In the genomic region with DNA sequence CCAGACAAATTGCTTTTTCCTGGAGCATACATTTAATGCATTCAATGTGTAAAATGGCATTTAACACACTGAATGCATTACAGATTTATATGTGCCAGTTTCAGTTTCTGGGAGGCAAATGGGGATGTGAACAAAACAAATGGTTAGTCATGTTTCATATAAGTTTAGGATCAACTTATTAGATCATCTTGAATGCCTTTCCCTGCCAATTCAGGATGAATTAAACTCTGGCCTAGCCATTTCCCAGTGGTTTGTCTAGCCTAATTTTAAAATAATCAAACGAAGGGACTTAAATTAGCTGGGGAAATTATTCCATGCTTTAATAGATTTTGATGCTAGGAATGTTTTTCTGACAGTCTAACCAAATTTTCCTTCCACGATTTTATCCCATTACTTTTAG, we compare ENCODE assay signal across 22 cellular contexts.
"Had no signal": no experiment of that assay in that cellular context is flagged by ENCODE, and none has a peak within 500 bp of the region (broad histone marks: within the 10 kb centered on the region; RNA-seq: fewer than 3 reads in every experiment).

No MANE protein-coding gene starts in this region.

- H3K4me3 ChIP-seq: MG63 had no signal

- FAIRE-seq: RCC 7860 had no signal

- H3K27me3 ChIP-seq: MG63 had no signal

- H3K27ac ChIP-seq: VCaP had no signal

- ATAC-seq: activated naive CD4-positive, alpha-beta T cell treated with anti-CD3 and anti-CD28 coated beads, Interleukin-2, amount 50 U/mL, for 72 hours; activated naive CD8-positive, alpha-beta T cell treated with anti-CD3 and anti-CD28 coated beads, Interleukin-2, amount 50 U/mL, for 24 hours; activated T-cell treated with anti-CD3 and anti-CD28 coated beads, Interleukin-2, amount 50 U/mL, for 4 hours; PC-3 had no signal

- H3K36me3 ChIP-seq: MG63 had no signal

- DNase-seq: activated CD4-positive, alpha-beta memory T cell treated with anti-CD3 and anti-CD28 coated beads for 36 hours; activated CD4-positive, alpha-beta T cell treated with anti-CD3 and anti-CD28 coated beads, Interleukin-2, amount 10 ng/mL, durations not matched to agents 7 days and 5 days; activated CD4-positive, CD25-positive, alpha-beta regulatory T cell; activated CD8-positive, alpha-beta memory T cell treated with anti-CD3 and anti-CD28 coated beads for 24 hours; activated effector memory CD4-positive, alpha-beta T cell treated with anti-CD3 and anti-CD28 coated beads, Interleukin-2, amount 50 U/mL, for 16 hours; activated naive CD4-positive, alpha-beta T cell treated with Interleukin-2 at 50 U/mL for 16 hours; activated naive CD8-positive, alpha-beta T cell treated with anti-CD3 and anti-CD28 coated beads, Interleukin-2, amount 50 U/mL, for 24 hours; activated T-cell treated with anti-CD3 and anti-CD28 coated beads, Interleukin-2, amount 50 U/mL, for 4 hours; caudate nucleus; MG63; NCI-H1105; NCI-H1436; NCI-H1694 treated with DMSO at 0.1 percent for 48 hours; NCI-H2081; NCI-H510A treated with DMSO at 0.1 percent for 48 hours; NCI-H69; PC-3; SHP77; T-helper 1 cell had no signal
